In the genomic region with DNA sequence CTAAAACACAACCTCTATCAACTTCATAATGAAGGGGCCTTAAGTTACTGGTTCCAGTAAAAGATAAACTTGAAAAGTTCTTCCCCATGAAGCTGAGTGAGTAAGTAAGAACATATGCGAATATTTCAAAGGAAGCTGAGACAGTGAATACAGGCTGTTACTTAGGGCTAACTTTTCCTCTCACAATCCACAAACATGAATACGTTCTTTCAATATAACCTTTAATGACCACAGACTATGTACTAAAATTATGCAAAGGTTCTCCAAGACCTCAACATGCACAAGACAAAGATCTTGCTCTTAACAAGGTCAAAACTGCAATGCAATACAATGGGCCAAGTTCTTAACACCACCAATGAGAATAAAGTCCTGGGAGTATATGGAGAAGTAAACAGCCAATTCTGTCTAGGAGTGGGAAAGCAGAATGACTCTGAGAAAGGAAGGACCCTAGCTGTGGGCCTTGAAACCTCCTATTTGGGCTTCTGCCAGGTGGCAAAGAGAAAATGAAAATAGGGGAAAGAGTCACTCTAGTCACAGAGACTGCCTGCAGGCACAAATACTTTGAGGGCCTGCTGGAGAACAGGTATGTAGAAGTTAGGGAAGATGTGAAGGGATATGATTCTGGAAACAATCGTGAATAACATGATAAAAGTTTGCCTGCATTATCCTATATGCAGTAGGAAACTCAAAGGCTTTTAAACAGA, we compare ENCODE assay signal across 10 cellular contexts. TPM values are rescaled to one million over a fixed set of nuclear protein-coding genes. Genes with fewer than 3 reads are reported as not detected.
A peak's percentile ranks its signal among the peaks of the same experiment; 100 is the strongest.
DNase-seq lines count a peak whose midpoint lies in the region; ATAC-seq and TF ChIP-seq lines count a peak whose summit lies in the region.
"Had no signal": no experiment of that assay in that cellular context is flagged by ENCODE, and none has a peak within 500 bp of the region (broad histone marks: within the 10 kb centered on the region; RNA-seq: fewer than 3 reads in every experiment).

No MANE protein-coding gene starts in this region.

- DNase-seq in activated CD4-positive, alpha-beta T cell treated with anti-CD3 and anti-CD28 coated beads, Interleukin-2, amount 10 ng/mL, durations not matched to agents 24 days and 14 days = no peak
- DNase-seq in activated CD4-positive, alpha-beta T cell treated with anti-CD3 and anti-CD28 coated beads for 48 hours = no peak
- DNase-seq in RWPE2 (ENCODE audit: low spot score) (no peak), trophoblast cell (peak; percentile 75 to 88), ecto neural progenitor cell (ENCODE audit: low spot score) (no peak)
- no peak for DNase-seq in activated naive CD4-positive, alpha-beta T cell treated with anti-CD3 and anti-CD28 coated beads for 36 hours
- no peak for DNase-seq in stimulated activated CD4-positive, alpha-beta T cell treated with anti-CD3 and anti-CD28 coated beads, Interleukin-12 subunit alpha, Interleukin-12 subunit beta, amount 100 ng/mL, for 4 hours
- DNase-seq: H7, retina had no signal

- H3K79me2 ChIP-seq in trophoblast cell (ENCODE audit: control insufficient read depth, insufficient read depth, low read length, poor library complexity) = no peaks in the 10 kb centered on the region

- intact Hi-C loops in activated CD4-positive, alpha-beta T cell treated with anti-CD3 and anti-CD28 coated beads, Interleukin-2, amount 10 ng/mL, durations not matched to agents 24 days and 14 days (cut with micrococcal nuclease) = loop anchor here (2.0 kb wide), 1 partner anchor 19 kb away; no protein-coding TSS in a partner anchor
- intact Hi-C loops in activated naive CD4-positive, alpha-beta T cell treated with anti-CD3 and anti-CD28 coated beads for 36 hours (cut with micrococcal nuclease) = no loop called here

- no peak overlapping the region for H3K4me2 ChIP-seq in trophoblast cell (ENCODE audit: low read length)

- H3K27ac Mint-ChIP-seq in activated CD4-positive, alpha-beta T cell treated with anti-CD3 and anti-CD28 coated beads, Interleukin-2, amount 10 ng/mL, durations not matched to agents 24 days and 14 days = peak overlapping the region; percentile 57
- no peak overlapping the region for H3K27ac Mint-ChIP-seq in activated naive CD4-positive, alpha-beta T cell treated with anti-CD3 and anti-CD28 coated beads for 36 hours

- no peak overlapping the region for H3K4me3 Mint-ChIP-seq in activated CD4-positive, alpha-beta T cell treated with anti-CD3 and anti-CD28 coated beads, Interleukin-2, amount 10 ng/mL, durations not matched to agents 24 days and 14 days
- H3K4me3 Mint-ChIP-seq in activated naive CD4-positive, alpha-beta T cell treated with anti-CD3 and anti-CD28 coated beads for 36 hours = no peak overlapping the region

- H4K12ac ChIP-seq in trophoblast cell (ENCODE audit: low read depth, low read length) = no peak overlapping the region

- H3K23ac ChIP-seq in trophoblast cell (ENCODE audit: low read length) = no peak overlapping the region

- no CpG with 5 or more reads among the region's 3 CpGs for WGBS in trophoblast cell (ENCODE audit: extremely low coverage, insufficient coverage, insufficient read length)

- no peak overlapping the region for H4K8ac ChIP-seq in trophoblast cell (ENCODE audit: low read depth, low read length)

- no peak overlapping the region for H3K4me3 ChIP-seq in RWPE2 (ENCODE audit: severe bottlenecking)
- H3K4me3 ChIP-seq in trophoblast cell (ENCODE audit: low read depth, low read length) = no peak overlapping the region

- H3K9me3 Mint-ChIP-seq in activated CD4-positive, alpha-beta T cell treated with anti-CD3 and anti-CD28 coated beads, Interleukin-2, amount 10 ng/mL, durations not matched to agents 24 days and 14 days = peaks cover 24% of the 10 kb centered on the region
- H3K9me3 Mint-ChIP-seq in activated naive CD4-positive, alpha-beta T cell treated with anti-CD3 and anti-CD28 coated beads for 36 hours = peaks cover 6% of the 10 kb centered on the region

- no peak overlapping the region for H2BK120ac ChIP-seq in trophoblast cell (ENCODE audit: insufficient read depth, low read length, poor library complexity)

- 0 out of 2 replicates have a peak, but pooled peaks cover 1% of the 10 kb centered on the region for H3K36me3 ChIP-seq in RWPE2 (ENCODE audit: low read depth)
- no peaks in the 10 kb centered on the region for H3K36me3 ChIP-seq in trophoblast cell (ENCODE audit: control insufficient read depth in 1 of 2, insufficient read depth in 2 of 2, low read length in 2 of 2)

- no peak overlapping the region for H4K91ac ChIP-seq in trophoblast cell (ENCODE audit: low read depth, low read length)

- H3K27ac ChIP-seq in RWPE2 (ENCODE audit: poor library complexity, severe bottlenecking) = no peak overlapping the region
- H3K27ac ChIP-seq in trophoblast cell (ENCODE audit: low read depth, low read length) = no peak overlapping the region

- no peak overlapping the region for H3K9ac ChIP-seq in trophoblast cell (ENCODE audit: low read length)

- no peaks in the 10 kb centered on the region for H3K27me3 Mint-ChIP-seq in activated CD4-positive, alpha-beta T cell treated with anti-CD3 and anti-CD28 coated beads, Interleukin-2, amount 10 ng/mL, durations not matched to agents 24 days and 14 days
- H3K27me3 Mint-ChIP-seq in activated naive CD4-positive, alpha-beta T cell treated with anti-CD3 and anti-CD28 coated beads for 36 hours (ENCODE audit: low read depth) = no peaks in the 10 kb centered on the region

- H2AFZ ChIP-seq in trophoblast cell (ENCODE audit: insufficient read depth, low read length, poor library complexity) = no peak overlapping the region

- H3K79me1 ChIP-seq in trophoblast cell (ENCODE audit: low read length) = no peaks in the 10 kb centered on the region

- H3K36me3 Mint-ChIP-seq in activated CD4-positive, alpha-beta T cell treated with anti-CD3 and anti-CD28 coated beads, Interleukin-2, amount 10 ng/mL, durations not matched to agents 24 days and 14 days (ENCODE audit: low read depth) = peaks cover 46% of the 10 kb centered on the region
- peaks cover 16% of the 10 kb centered on the region for H3K36me3 Mint-ChIP-seq in activated naive CD4-positive, alpha-beta T cell treated with anti-CD3 and anti-CD28 coated beads for 36 hours (ENCODE audit: low read depth)

- H3K14ac ChIP-seq in trophoblast cell (ENCODE audit: low read length) = no peak overlapping the region

- peaks cover 7% of the 10 kb centered on the region for H3K4me1 ChIP-seq in RWPE2 (ENCODE audit: insufficient read depth, poor library complexity, severe bottlenecking)
- peaks cover 4 to 6% of the 10 kb centered on the region in 2 experiments for H3K4me1 ChIP-seq in trophoblast cell (ENCODE audit: control insufficient read depth in 1 of 2, insufficient read depth in 2 of 2, low read length in 2 of 2)

- H3K18ac ChIP-seq in trophoblast cell (ENCODE audit: low read length) = no peak overlapping the region

- no peak overlapping the region for H2BK12ac ChIP-seq in trophoblast cell (ENCODE audit: low read length)

- no peak for TF ChIP-seq CTCF in RWPE2 (IDR thresholded peaks at IDR 0.05; ENCODE audit: poor library complexity, severe bottlenecking)

- H3K4ac ChIP-seq in trophoblast cell (ENCODE audit: low read depth, low read length) = no peak overlapping the region

- H3K9me3 ChIP-seq in RWPE2 (ENCODE audit: severe bottlenecking) = no peaks in the 10 kb centered on the region
- no peaks in the 10 kb centered on the region for H3K9me3 ChIP-seq in trophoblast cell (ENCODE audit: insufficient read depth, low read depth, low read length)

- ATAC-seq in HG02763 (IDR thresholded peaks at IDR 0.05; ENCODE audit: unreplicated experiment) (peak; percentile 59), RWPE2 (ENCODE audit: low read depth) (peak; percentile 36; the same call in 1 of the 3 replicates)

- H2BK5ac ChIP-seq in trophoblast cell (ENCODE audit: low read depth, low read length, poor library complexity) = no peak overlapping the region

- H3K4me1 Mint-ChIP-seq in activated CD4-positive, alpha-beta T cell treated with anti-CD3 and anti-CD28 coated beads, Interleukin-2, amount 10 ng/mL, durations not matched to agents 24 days and 14 days = peaks cover 57% of the 10 kb centered on the region
- H3K4me1 Mint-ChIP-seq in activated naive CD4-positive, alpha-beta T cell treated with anti-CD3 and anti-CD28 coated beads for 36 hours (ENCODE audit: low read depth) = peaks cover 38% of the 10 kb centered on the region

- CTCF ChIA-PET in activated naive CD4-positive, alpha-beta T cell treated with anti-CD3 and anti-CD28 coated beads for 36 hours (lab: Charles Lee) = interaction anchor here (0.6 kb wide), 1 partner anchor 134 kb away, joined by 4 read pairs; no protein-coding TSS in a partner anchor

- H3K27me3 ChIP-seq in RWPE2 (ENCODE audit: insufficient read depth, poor library complexity, severe bottlenecking) (no peaks in the 10 kb centered on the region), trophoblast cell (ENCODE audit: insufficient read depth, low read length) (no peaks in the 10 kb centered on the region)

- no peak overlapping the region for H2AK5ac ChIP-seq in trophoblast cell (ENCODE audit: low read length)

RNA-seq across cellular contexts. Expression of gene OSBPL3, which starts 43.7 kb away (rescaled TPM):
- 93.7 and 93.8 TPM in 2 replicates for total RNA-seq in activated CD4-positive, alpha-beta T cell treated with anti-CD3 and anti-CD28 coated beads, Interleukin-2, amount 10 ng/mL, durations not matched to agents 24 days and 14 days
- 6.8 and 8.0 TPM in 2 replicates for polyA plus RNA-seq in trophoblast cell (2013)
- 10 to 100 TPM; 25.1 to 27.9 TPM for total RNA-seq in activated naive CD4-positive, alpha-beta T cell treated with anti-CD3 and anti-CD28 coated beads for 36 hours

Comparison
In these comparisons a context has a peak if more than half of its experiments do, and no peak if none do; other contexts are left out.
1. DNase-seq: peak in trophoblast cell (2 of 2); none in activated CD4-positive, alpha-beta T cell treated with anti-CD3 and anti-CD28 coated beads, Interleukin-2, amount 10 ng/mL, durations not matched to agents 24 days and 14 days (single experiment), activated CD4-positive, alpha-beta T cell treated with anti-CD3 and anti-CD28 coated beads for 48 hours (single experiment), RWPE2 (single experiment), ecto neural progenitor cell (single experiment), activated naive CD4-positive, alpha-beta T cell treated with anti-CD3 and anti-CD28 coated beads for 36 hours (single experiment) and stimulated activated CD4-positive, alpha-beta T cell treated with anti-CD3 and anti-CD28 coated beads, Interleukin-12 subunit alpha, Interleukin-12 subunit beta, amount 100 ng/mL, for 4 hours (single experiment).